8 cellular contexts compared by ENCODE assay signal in genomic region chr2:68908392-68908970, GRCh38. TPM values are rescaled to one million over a fixed set of nuclear protein-coding genes. Genes with fewer than 3 reads are reported as not detected.
DNase-seq lines count a peak whose midpoint lies in the region; ATAC-seq and TF ChIP-seq lines count a peak whose summit lies in the region.

No MANE protein-coding gene starts in this region.

- TF ChIP-seq CTCF in RWPE1 (conservative IDR thresholded peaks at IDR 0.05; ENCODE audit: low read depth), result no peak

- intact Hi-C loops in left ventricle myocardium superior (cut with micrococcal nuclease), result no loop called here

- H3K4me3 Mint-ChIP-seq in IgD-negative memory B cell, result peak overlapping the region in 3 of 4 donors; percentile 0 to 83 (median 2)

- peak overlapping the region; percentile 36 to 97 (median 58) for H3K27ac Mint-ChIP-seq in IgD-negative memory B cell

- no peaks in the 10 kb centered on the region for H3K9me3 Mint-ChIP-seq in IgD-negative memory B cell

- H3K27me3 Mint-ChIP-seq in IgD-negative memory B cell, result no peaks in the 10 kb centered on the region

- POLR2A ChIA-PET in RWPE1 (lab: Yijun Ruan, JAX; ENCODE audit: low non-redundant PET), result no interaction called here

- peak overlapping the region; percentile 68 for H3K27ac ChIP-seq in RWPE1

- ATAC-seq in GM21717 (IDR thresholded peaks at IDR 0.05; ENCODE audit: unreplicated experiment) (peak; percentile 96), left ventricle myocardium superior (peak; percentile 77)

- CTCF ChIA-PET in RWPE1 (lab: Yijun Ruan, JAX), result interaction anchor here (0.7 to 2.7 kb wide), 7 partner anchors 16 to 445 kb away, joined by 3 to 14 read pairs (median 5); no protein-coding TSS in a partner anchor

- DNase-seq in DMS79 treated with DMSO at 0.1 percent for 48 hours (lab: John Stamatoyannopoulos, UW) (peak; percentile 48), RWPE1 (ENCODE audit: low spot score) (peak; percentile 72), left ventricle myocardium superior (peak; percentile 71), G401 (ENCODE audit: low spot score) (no peak)
- peak; percentile 74 for DNase-seq in activated T-helper 9 cell treated with anti-CD3 and anti-CD28 coated beads, Interleukin-2, amount 50 U/mL, for 16 hours (ENCODE audit: low read depth)
- DNase-seq in stimulated activated CD4-positive, alpha-beta T cell treated with anti-CD3 and anti-CD28 coated beads, Interleukin-1b, Interleukin-23, amount 100 ng/mL, for 1 hour (ENCODE audit: low read depth in 2 of 2), result peak; percentile 50 to 65

- peaks cover 14 to 28% (median 25%) of the 10 kb centered on the region in 3 donors for H3K4me1 Mint-ChIP-seq in IgD-negative memory B cell

- in situ Hi-C loops in G401 (cut with HindIII; ENCODE audit: low sequenced_read_pairs), result no loop called here

- H3K36me3 Mint-ChIP-seq in IgD-negative memory B cell, result no peaks in the 10 kb centered on the region

RNA-seq across cellular contexts. Expression of gene BMP10, which starts 37.3 kb away (rescaled TPM):
- polyA plus RNA-seq in IgD-negative memory B cell, result not detected
- total RNA-seq in left ventricle myocardium superior, result 0.25 TPM
- total RNA-seq in G401 (2014; rRNA removed; shearing (Covaris generic)), result not detected in 2 replicates

RNA-seq across cellular contexts. Expression of gene GKN2, which starts 44.2 kb away (rescaled TPM):
- not detected for polyA plus RNA-seq in IgD-negative memory B cell
- total RNA-seq in left ventricle myocardium superior, result not detected
- not detected in 2 replicates for total RNA-seq in G401 (2014; rRNA removed; shearing (Covaris generic))
